25 cellular contexts compared by ENCODE assay signal in the genomic region with DNA sequence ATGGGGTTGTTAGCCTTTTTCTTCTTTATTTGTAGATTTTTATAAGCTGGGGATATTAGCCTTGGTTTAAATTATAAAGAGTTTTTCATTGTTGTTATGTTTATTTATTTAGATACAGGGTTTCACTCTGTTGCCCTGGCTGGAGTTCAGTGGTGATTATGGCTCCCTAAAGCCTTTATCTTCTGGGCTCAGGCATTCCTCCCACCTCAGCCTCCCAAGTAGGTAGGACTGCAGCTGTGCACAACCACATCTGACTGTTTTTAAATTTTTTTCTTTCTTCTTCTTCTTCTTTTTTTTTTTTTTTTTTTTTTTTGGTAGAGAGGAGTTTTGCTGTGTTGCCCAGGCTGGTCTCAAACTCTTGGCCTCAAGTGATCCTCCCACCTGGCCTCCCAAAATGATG.
"Had no signal": no experiment of that assay in that cellular context is flagged by ENCODE, and none has a peak within 500 bp of the region (broad histone marks: within the 10 kb centered on the region; RNA-seq: fewer than 3 reads in every experiment).

No MANE protein-coding gene starts in this region.

- ATAC-seq: left colon; left lung; lower lobe of right lung; naive thymus-derived CD8-positive, alpha-beta T cell; pancreas; psoas muscle; right lobe of liver; stimulated activated memory B cell treated with anti-CD40 and anti-IgM and Interleukin-4, amounts not matched to agents 10 μg/mL and 1 μg/mL and 100 μg/mL, for 72 hours; stimulated activated naive CD8-positive, alpha-beta T cell treated with anti-CD3 and anti-CD28 coated beads, Interleukin-15, amount 100 ng/mL, for 72 hours had no signal

- H3K4me3 ChIP-seq: left lung, lower lobe of right lung, pancreas, psoas muscle, right lobe of liver, smooth muscle cell, tibial nerve, vagina had no signal

- H3K4me1 ChIP-seq: lower lobe of right lung, pancreas, right lobe of liver had no signal

- H3K9me3 ChIP-seq: left lung, lower lobe of right lung, pancreas, psoas muscle, right lobe of liver, tibial nerve, vagina had no signal

- FAIRE-seq: islet of Langerhans, kidney, pancreas had no signal

- DNase-seq: hypothalamus; immature natural killer cell; kidney; left colon; left lung; lower lobe of right lung; mammary epithelial cell; mesenchymal stem cell; naive thymus-derived CD8-positive, alpha-beta T cell; nucleus accumbens; pancreas; psoas muscle; right lobe of liver; stimulated activated CD4-positive, alpha-beta T cell treated with anti-CD3 and anti-CD28 coated beads, Interleukin-1b, Interleukin-23, amount 100 ng/mL, for 48 hours; stimulated activated CD4-positive, alpha-beta T cell treated with anti-CD3 and anti-CD28 coated beads, Interleukin-2, amount 100 ng/mL, for 48 hours; stimulated activated CD4-positive, alpha-beta T cell treated with anti-CD3 and anti-CD28 coated beads, Interleukin-4, amount 100 ng/mL, for 4 hours; stimulated activated CD8-positive, alpha-beta memory T cell treated with anti-CD3 and anti-CD28 coated beads, Interleukin-4, amount 100 ng/mL, for 48 hours; stimulated activated naive CD4-positive, alpha-beta T cell treated with Interleukin-2 at 50 U/mL for 16 hours; stimulated activated naive CD8-positive, alpha-beta T cell treated with anti-CD3 and anti-CD28 coated beads, Interleukin-15, amount 100 ng/mL, for 72 hours; substantia nigra had no signal

- H3K27ac ChIP-seq: left lung, lower lobe of right lung, pancreas, psoas muscle, right lobe of liver, tibial nerve, vagina had no signal

- H3K36me3 ChIP-seq: left lung, lower lobe of right lung, pancreas, right lobe of liver, tibial nerve, vagina had no signal

- H3K4me2 ChIP-seq: smooth muscle cell had no signal

- H3K27me3 ChIP-seq: left lung, pancreas, right lobe of liver, tibial nerve, vagina had no signal
